Comparison of ENCODE assay signal across 32 cellular contexts in the genomic region with DNA sequence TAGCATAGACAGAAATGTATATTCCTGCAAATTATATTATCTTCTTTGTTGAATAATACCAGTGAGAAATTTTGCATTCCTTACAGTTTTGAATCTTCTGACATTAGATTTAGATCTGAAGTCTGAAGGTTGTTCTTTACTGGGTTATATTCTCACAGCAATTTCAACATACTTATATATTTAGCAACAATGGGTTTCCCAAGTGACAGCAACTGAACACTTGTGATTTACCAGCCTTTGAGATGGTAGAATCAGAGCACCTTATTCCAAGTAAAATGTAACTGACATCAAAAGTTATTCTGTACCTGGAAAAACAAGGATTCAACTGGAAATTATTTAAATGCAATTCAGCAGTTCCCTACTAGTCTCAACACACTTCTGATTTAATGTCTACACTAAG.
"Had no signal": no experiment of that assay in that cellular context is flagged by ENCODE, and none has a peak within 500 bp of the region (broad histone marks: within the 10 kb centered on the region; RNA-seq: fewer than 3 reads in every experiment).

No MANE protein-coding gene starts in this region.

- ATAC-seq: activated CD8-positive, alpha-beta memory T cell treated with anti-CD3 and anti-CD28 coated beads, Interleukin-2, amount 10 ng/mL, durations not matched to agents 7 days and 5 days; body of pancreas had no signal

- DNase-seq: activated CD4-positive, alpha-beta memory T cell treated with anti-CD3 and anti-CD28 coated beads, Interleukin-2, amount 10 ng/mL, durations not matched to agents 7 days and 5 days; activated CD4-positive, alpha-beta T cell treated with anti-CD3 and anti-CD28 coated beads for 1 hour; activated CD4-positive, alpha-beta T cell treated with anti-CD3 and anti-CD28 coated beads for 48 hours; activated CD4-positive, CD25-positive, alpha-beta regulatory T cell; activated CD8-positive, alpha-beta memory T cell treated with anti-CD3 and anti-CD28 coated beads for 24 hours; activated CD8-positive, alpha-beta memory T cell treated with anti-CD3 and anti-CD28 coated beads, Interleukin-2, amount 10 ng/mL, durations not matched to agents 7 days and 5 days; activated CD8-positive, alpha-beta memory T cell treated with anti-CD3 and anti-CD28 coated beads, Interleukin-2, amount 50 U/mL, for 48 hours; activated effector memory CD4-positive, alpha-beta T cell treated with Interleukin-2 at 50 U/mL for 16 hours; activated naive CD4-positive, alpha-beta T cell treated with anti-CD3 and anti-CD28 coated beads, Interleukin-2, amount 50 U/mL, for 16 hours; activated naive CD8-positive, alpha-beta T cell treated with anti-CD3 and anti-CD28 coated beads for 36 hours; activated T-cell treated with anti-CD3 and anti-CD28 coated beads, Interleukin-2, amount 50 U/mL, for 48 hours; body of pancreas; caudate nucleus; cerebellar nuclear complex; Karpas-422; KBM-7; MM.1S; NCI-H1092; NCI-H1436 treated with DMSO at 0.1 percent for 48 hours; NCI-H1694 treated with DMSO at 0.1 percent for 48 hours; NCI-H2029; NCI-H510A; NCI-H526; NCI-H748 treated with DMSO at 0.1 percent for 48 hours; NK-92 treated with Interleukin-12 subunit alpha and Interleukin-12 subunit beta, amount 100 ng/mL, for 24 hours; OCI-M1; Right ventricle myocardium superior; SW 1271; T-helper 1 cell; T-helper 2 cell; T-helper 9 cell; WERI-Rb-1 had no signal

- H3K4me3 ChIP-seq: body of pancreas had no signal

- H3K9me3 ChIP-seq: body of pancreas had no signal

- H3K27ac ChIP-seq: body of pancreas, WERI-Rb-1 had no signal

- H3K27me3 ChIP-seq: body of pancreas had no signal

- H3K36me3 ChIP-seq: WERI-Rb-1 had no signal

- H3K4me1 ChIP-seq: body of pancreas had no signal
